ENCODE assay signal across 19 cellular contexts in genomic region chr14:99202516-99202915, GRCh38.
A peak's percentile ranks its signal among the peaks of the same experiment; 100 is the strongest.
DNase-seq lines count a peak whose midpoint lies in the region; ATAC-seq, FAIRE-seq and TF ChIP-seq lines count a peak whose summit lies in the region.
"Had no signal": no experiment of that assay in that cellular context is flagged by ENCODE, and none has a peak within 500 bp of the region (broad histone marks: within the 10 kb centered on the region; RNA-seq: fewer than 3 reads in every experiment).

No MANE protein-coding gene starts in this region.

- peaks cover 69% of the 10 kb centered on the region for H3K4me1 ChIP-seq in A673 (ENCODE audit: insufficient read depth, low read length, poor library complexity, severe bottlenecking)
- peaks cover 45% of the 10 kb centered on the region for H3K4me1 ChIP-seq in BLaER1
- H3K4me1 ChIP-seq in H1 (replicated peaks in 1 of 4; ENCODE audit: control insufficient read depth in 3 of 4, insufficient read depth in 4 of 4, low read length in 3 of 4): peaks cover 0 to 5% (median under 1%) of the 10 kb centered on the region in 4 experiments; a peak in 1 of 7 replicates
- peaks cover 6% of the 10 kb centered on the region for H3K4me1 ChIP-seq in left ventricle myocardium inferior
- H3K4me1 ChIP-seq: ascending aorta, BE2C, lower lobe of right lung had no signal

- H3K27me3 Mint-ChIP-seq in activated CD4-positive, alpha-beta memory T cell treated with anti-CD3 and anti-CD28 coated beads for 36 hours: no peaks in the 10 kb centered on the region

- H3K4me3 ChIP-seq in A673 (ENCODE audit: low read depth, low read length, poor library complexity, severe bottlenecking) (no peak overlapping the region), BLaER1 (no peak overlapping the region), H1 (ENCODE audit: extremely low read depth in 1 of 4, insufficient read depth in 2 of 4, low read depth in 3 of 4, low read length in 4 of 4) (no peak overlapping the region), left ventricle myocardium inferior (no peak overlapping the region)
- H3K4me3 ChIP-seq: ascending aorta, lower lobe of right lung had no signal

- no peak overlapping the region for H3K9ac ChIP-seq in BLaER1
- no peak overlapping the region for H3K9ac ChIP-seq in H1 (replicated peaks in 1 of 4; ENCODE audit: extremely low read depth in 1 of 4, low read depth in 3 of 4, low read length in 3 of 4)
- H3K9ac ChIP-seq: KMS-11 had no signal

- H3K9me3 Mint-ChIP-seq in activated CD4-positive, alpha-beta memory T cell treated with anti-CD3 and anti-CD28 coated beads for 36 hours: no peaks in the 10 kb centered on the region

- WGBS in H1 (ENCODE audit: extremely low coverage in 1 of 2, insufficient coverage in 1 of 2, insufficient read length in 1 of 2, insufficient replicate concordance in 2 of 2, low coverage in 1 of 2, low lambda C conversion rate in 2 of 2, missing lambda C conversion rate in 1 of 2), 2 experiments: 81% methylated on average over 8 of the region's 8 CpGs; no CpG with 5 or more reads in 1 of the 2 experiments

- peaks cover 42% of the 10 kb centered on the region for H3K36me3 Mint-ChIP-seq in activated CD4-positive, alpha-beta memory T cell treated with anti-CD3 and anti-CD28 coated beads for 36 hours

- no TSS peak for BruUV-seq in A673 (replicated peaks; lab: Mats Ljungman, UMichigan)

- H3K18ac ChIP-seq in H1 (ENCODE audit: extremely low read depth, low read length): no peak overlapping the region

- TF ChIP-seq CTCF in A673 (conservative IDR thresholded peaks at IDR 0.05; ENCODE audit: low read depth, low read length): no peak
- TF ChIP-seq CTCF in H1 (IDR thresholded peaks at IDR 0.05; ENCODE audit: control extremely low read depth in 1 of 3, insufficient read depth in 1 of 3, low read depth in 1 of 3, low read length in 3 of 3): no peak
- no peak for TF ChIP-seq CTCF in left ventricle myocardium inferior (IDR thresholded peaks at IDR 0.05; ENCODE audit: borderline replicate concordance)

- no peak for DNase-seq in A673 (ENCODE audit: low spot score)
- DNase-seq in activated CD4-positive, alpha-beta memory T cell treated with anti-CD3 and anti-CD28 coated beads for 36 hours: no peak
- DNase-seq in H1 (ENCODE audit: low read depth in 1 of 2, low spot score in 2 of 2): no peak
- DNase-seq in left ventricle myocardium inferior: no peak
- DNase-seq: activated CD4-positive, alpha-beta T cell treated with anti-CD3 and anti-CD28 coated beads for 1 hour; BE2C; DMS 273 treated with DMSO at 0.1 percent for 48 hours; lower lobe of right lung; NCI-H2081 treated with DMSO at 0.1 percent for 48 hours; NCI-H510A treated with DMSO at 0.1 percent for 48 hours; stimulated activated CD4-positive, alpha-beta T cell treated with anti-CD3 and anti-CD28 coated beads, Interleukin-2, amount 100 ng/mL, for 24 hours had no signal

- no peak overlapping the region for H4K91ac ChIP-seq in H1 (replicated peaks; ENCODE audit: insufficient read length, low read length)

- no peak overlapping the region for H2AFZ ChIP-seq in H1 (ENCODE audit: low read length)

- CTCF ChIA-PET in A673 (lab: Charles Lee): no interaction called here
- CTCF ChIA-PET in activated CD4-positive, alpha-beta memory T cell treated with anti-CD3 and anti-CD28 coated beads for 36 hours (lab: Charles Lee): interaction anchor here (0.6 to 2.7 kb wide), 8 partner anchors 8 to 1030 kb away, joined by 3 to 11 read pairs (median 5); no protein-coding TSS in a partner anchor
- CTCF ChIA-PET in H1 (lab: Charles Lee; ENCODE audit: partially characterized antibody): interaction anchor here (0.6 to 4.3 kb wide), 17 partner anchors 10 to 290 kb away, joined by 3 to 19 read pairs (median 5); no protein-coding TSS in a partner anchor

- H3K4me3 Mint-ChIP-seq in activated CD4-positive, alpha-beta memory T cell treated with anti-CD3 and anti-CD28 coated beads for 36 hours: peak overlapping the region; percentile 37

- peak overlapping the region; percentile 48 for H3K27ac ChIP-seq in A673 (ENCODE audit: low read depth, low read length, poor library complexity, severe bottlenecking)
- no peak overlapping the region for H3K27ac ChIP-seq in BLaER1
- no peak overlapping the region for H3K27ac ChIP-seq in H1 (ENCODE audit: low read depth, low read length)
- H3K27ac ChIP-seq in left ventricle myocardium inferior (replicated peaks): no peak overlapping the region
- H3K27ac ChIP-seq: ascending aorta, KMS-11, lower lobe of right lung had no signal

- no peak overlapping the region for H2BK12ac ChIP-seq in H1 (ENCODE audit: low read depth, low read length)

- H3K4ac ChIP-seq in H1 (replicated peaks; ENCODE audit: insufficient read length, low read depth, low read length): no peak overlapping the region

- no peak overlapping the region for H3K23ac ChIP-seq in H1 (ENCODE audit: insufficient read length)

- no peak for FAIRE-seq in H1 (lab: Jason Lieb, UNC)
- FAIRE-seq: endometrium, GM12892, islet of Langerhans had no signal

- POLR2A ChIA-PET in A673 (lab: Charles Lee; ENCODE audit: low non-redundant PET) (no interaction called here), H1 (lab: Charles Lee; ENCODE audit: partially characterized antibody) (interaction anchor here (1.4 kb wide), 1 partner anchor 26 kb away, joined by 3 read pairs; no protein-coding TSS in a partner anchor)
- POLR2A ChIA-PET in activated CD4-positive, alpha-beta memory T cell treated with anti-CD3 and anti-CD28 coated beads for 36 hours (lab: Charles Lee): interaction anchor here (0.6 to 1.9 kb wide), 6 partner anchors 10 to 66 kb away, joined by 3 to 7 read pairs (median 4); no protein-coding TSS in a partner anchor

- H3K9me3 ChIP-seq in A673 (ENCODE audit: low read depth, low read length, poor library complexity, severe bottlenecking) (no peaks in the 10 kb centered on the region), BLaER1 (no peaks in the 10 kb centered on the region), H1 (ENCODE audit: insufficient read depth in 2 of 2, low read depth in 1 of 2, low read length in 1 of 2) (no peaks in the 10 kb centered on the region), left ventricle myocardium inferior (replicated peaks) (no peaks in the 10 kb centered on the region)
- H3K9me3 ChIP-seq: ascending aorta, BE2C, lower lobe of right lung had no signal

- peaks cover 0 to 9% of the 10 kb centered on the region in 2 experiments; a peak in 1 of 4 replicates for H3K79me2 ChIP-seq in H1 (ENCODE audit: control insufficient read depth in 1 of 2, insufficient read depth in 2 of 2, low read length in 2 of 2)

- H2AK5ac ChIP-seq in H1 (ENCODE audit: low read depth, low read length): no peak overlapping the region

- no peak overlapping the region for H3K14ac ChIP-seq in H1 (ENCODE audit: insufficient read length)

- H4K20me1 ChIP-seq in BLaER1 (peaks cover 100% of the 10 kb centered on the region), H1 (replicated peaks in 1 of 2; ENCODE audit: control insufficient read depth in 1 of 2, insufficient read depth in 2 of 2, low read length in 2 of 2) (peaks cover 1 to 3% of the 10 kb centered on the region in 2 experiments)

- H2BK20ac ChIP-seq in H1 (ENCODE audit: low read length): no peak overlapping the region

- no peak overlapping the region for H4K8ac ChIP-seq in H1 (ENCODE audit: extremely low read depth, insufficient read depth, low read length)

- peak overlapping the region; percentile 10; the same call in 1 of the 2 replicates for H3K4me2 ChIP-seq in BLaER1
- no peak overlapping the region for H3K4me2 ChIP-seq in H1 (ENCODE audit: insufficient read depth in 1 of 2, low read depth in 2 of 2, low read length in 2 of 2)
- H3K4me2 ChIP-seq: KMS-11 had no signal

- H3K79me1 ChIP-seq in H1 (ENCODE audit: low read depth, low read length): peaks cover 4% of the 10 kb centered on the region; the same call in 1 of the 2 replicates

- H2BK120ac ChIP-seq in H1 (replicated peaks; ENCODE audit: low read depth, low read length): no peak overlapping the region

- H3K27ac Mint-ChIP-seq in activated CD4-positive, alpha-beta memory T cell treated with anti-CD3 and anti-CD28 coated beads for 36 hours: peak overlapping the region; percentile 91

- H3K4me1 Mint-ChIP-seq in activated CD4-positive, alpha-beta memory T cell treated with anti-CD3 and anti-CD28 coated beads for 36 hours (ENCODE audit: low read depth): peaks cover 100% of the 10 kb centered on the region

- no peak overlapping the region for H3K56ac ChIP-seq in H1 (replicated peaks; ENCODE audit: insufficient read length, low read depth, low read length)

- ATAC-seq in HG02623 (IDR thresholded peaks at IDR 0.05; ENCODE audit: unreplicated experiment) (no peak), GM21515 (IDR thresholded peaks at IDR 0.05; ENCODE audit: unreplicated experiment) (no peak)
- ATAC-seq: lower lobe of right lung had no signal

- peak overlapping the region; percentile 92; the same call in 1 of the 2 replicates for H2BK15ac ChIP-seq in H1 (ENCODE audit: low read length)

- no peak for TF ChIP-seq POLR2A in H1 (IDR thresholded peaks at IDR 0.05; ENCODE audit: control extremely low read depth in 1 of 2, low read depth in 2 of 2, low read length in 2 of 2)

- TF ChIP-seq EP300 in H1 (IDR thresholded peaks at IDR 0.05; ENCODE audit: borderline replicate concordance in 1 of 2, low read depth in 2 of 2, low read length in 2 of 2): no peak

- no peaks in the 10 kb centered on the region for H3K23me2 ChIP-seq in H1 (ENCODE audit: low read depth, low read length)

- H2BK5ac ChIP-seq in H1 (ENCODE audit: low read depth, low read length): no peak overlapping the region

- H3K36me3 ChIP-seq in A673 (ENCODE audit: insufficient read depth, low read length, poor library complexity, severe bottlenecking): peaks cover 55% of the 10 kb centered on the region
- H3K36me3 ChIP-seq in BLaER1: peaks cover 43% of the 10 kb centered on the region
- peaks cover 0 to 2% (median 0%) of the 10 kb centered on the region in 4 experiments; a peak in 1 of 8 replicates for H3K36me3 ChIP-seq in H1 (ENCODE audit: control insufficient read depth in 2 of 4, insufficient read depth in 4 of 4, low read length in 3 of 4)
- H3K36me3 ChIP-seq in left ventricle myocardium inferior: no peaks in the 10 kb centered on the region
- H3K36me3 ChIP-seq: ascending aorta, BE2C, lower lobe of right lung had no signal

- TF ChIP-seq RAD21 in H1 (IDR thresholded peaks at IDR 0.05 in 1 of 2, conservative IDR thresholded peaks at IDR 0.05 in 1 of 2; ENCODE audit: low read depth in 2 of 2, low read length in 2 of 2): no peak

- intact Hi-C loops in A673 (cut with micrococcal nuclease; ENCODE audit: unreplicated experiment): no loop called here
- intact Hi-C loops in activated CD4-positive, alpha-beta memory T cell treated with anti-CD3 and anti-CD28 coated beads for 36 hours (cut with micrococcal nuclease): no loop called here
- intact Hi-C loops in left ventricle myocardium inferior (cut with micrococcal nuclease): no loop called here

- H3K27me3 ChIP-seq in A673 (replicated peaks; ENCODE audit: insufficient read depth, low read depth, low read length, poor library complexity) (no peaks in the 10 kb centered on the region), BLaER1 (no peaks in the 10 kb centered on the region), H1 (replicated peaks in 1 of 4; ENCODE audit: control insufficient read depth in 3 of 4, extremely low read depth in 1 of 4, insufficient read depth in 3 of 4, low read length in 3 of 4) (no peaks in the 10 kb centered on the region), left ventricle myocardium inferior (ENCODE audit: low read depth) (peaks cover 32% of the 10 kb centered on the region)
- H3K27me3 ChIP-seq: ascending aorta, BE2C had no signal

- no peak overlapping the region for H4K5ac ChIP-seq in H1 (ENCODE audit: insufficient read length, low read depth, low read length)
